Comparison of ENCODE assay signal across 1 cellular context in genomic region chr19:14409157-14410053, GRCh38.
TF ChIP-seq lines count a peak whose summit lies in the region.

No MANE protein-coding gene starts in this region.

TF ChIP-seq in GM12878, 131 proteins besides CTCF, POLR2A, EP300 and RAD21:
- TF ChIP-seq CBX3 (IDR thresholded peaks at IDR 0.05; ENCODE audit: borderline replicate concordance, low read depth): no peak
- TF ChIP-seq FOXM1 (IDR thresholded peaks at IDR 0.05; ENCODE audit: low read depth, low read length): 0 out of 2 replicates have a peak, but pooled peaks have one; percentile 6
- no peak for TF ChIP-seq WRNIP1 (IDR thresholded peaks at IDR 0.05; ENCODE audit: borderline replicate concordance, low read depth, low read length)
- no peak for TF ChIP-seq NR2C1 (IDR thresholded peaks at IDR 0.05)
- TF ChIP-seq POLR2AphosphoS5 (IDR thresholded peaks at IDR 0.05; ENCODE audit: low read length): peak; percentile 20; the same call in 1 of the 2 replicates
- TF ChIP-seq MTA3 (IDR thresholded peaks at IDR 0.05; ENCODE audit: borderline replicate concordance, low read length): 0 out of 2 replicates have a peak, but pooled peaks have one; percentile 19
- TF ChIP-seq ATF7 (IDR thresholded peaks at IDR 0.05; ENCODE audit: low read depth): no peak
- no peak for TF ChIP-seq KDM1A (IDR thresholded peaks at IDR 0.05; ENCODE audit: borderline replicate concordance)
- TF ChIP-seq TCF3 (IDR thresholded peaks at IDR 0.05; ENCODE audit: borderline replicate concordance, insufficient read depth, low read depth, low read length): 0 out of 2 replicates have a peak, but pooled peaks have one; percentile 5
- 0 out of 2 replicates have a peak, but pooled peaks have one; percentile 51 for TF ChIP-seq POLR2AphosphoS2 (IDR thresholded peaks at IDR 0.05; ENCODE audit: low read depth, low read length)
- TF ChIP-seq ZBED1 (IDR thresholded peaks at IDR 0.05; ENCODE audit: borderline replicate concordance): peak; percentile 22; the same call in 1 of the 2 replicates
TF ChIP-seq in GM12878: peak in this region for 6.
